2 cellular contexts compared by ENCODE assay signal in genomic region chr14:64510825-64511679, GRCh38.
TF ChIP-seq lines count a peak whose summit lies in the region.

No MANE protein-coding gene starts in this region.

TF ChIP-seq in HEK293, 187 proteins besides CTCF, POLR2A, EP300 and RAD21 (continued from another document):
- TF ChIP-seq IKZF3 (tag by site-specific recombination; IDR thresholded peaks at IDR 0.05) = 0 out of 2 replicates have a peak, but pooled peaks have one; percentile 6
- TF ChIP-seq ZNF366 (tag by site-specific recombination; conservative IDR thresholded peaks at IDR 0.05) = 0 out of 2 replicates have a peak, but pooled peaks have one; percentile 26

TF ChIP-seq in liver, 16 proteins besides CTCF, POLR2A, EP300 and RAD21 (continued from another document):
- TF ChIP-seq YY1 (IDR thresholded peaks at IDR 0.05) = no peak
- no peak for TF ChIP-seq ZBTB33 (IDR thresholded peaks at IDR 0.05)
- no peak for TF ChIP-seq SP1 (IDR thresholded peaks at IDR 0.05)
- no peak for TF ChIP-seq GABPA (IDR thresholded peaks at IDR 0.05 in 1 of 2, conservative IDR thresholded peaks at IDR 0.05 in 1 of 2)
- no peak for TF ChIP-seq FOXA1 (IDR thresholded peaks at IDR 0.05)
- no peak for TF ChIP-seq EGR1 (IDR thresholded peaks at IDR 0.05; ENCODE audit: low read depth in 2 of 2)
- TF ChIP-seq RXRA (IDR thresholded peaks at IDR 0.05) = no peak
- TF ChIP-seq HNF4G (IDR thresholded peaks at IDR 0.05) = no peak
- TF ChIP-seq JUND (IDR thresholded peaks at IDR 0.05) = no peak
- TF ChIP-seq MAX (IDR thresholded peaks at IDR 0.05) = no peak
